In genomic region chr1:23958810-23959460, GRCh38 we compare ENCODE assay signal across 8 cellular contexts. TPM values are rescaled to one million over a fixed set of nuclear protein-coding genes. Genes with fewer than 3 reads are reported as not detected.
A peak's percentile ranks its signal among the peaks of the same experiment; 100 is the strongest.
DNase-seq lines count a peak whose midpoint lies in the region; TF ChIP-seq lines count a peak whose summit lies in the region.

No MANE protein-coding gene starts in this region.

- no peaks in the 10 kb centered on the region for H3K27me3 ChIP-seq in tibial artery

- H3K4me1 ChIP-seq in tibial artery: peaks cover 0 to 26% (median 3%) of the 10 kb centered on the region in 4 donors

- CTCF ChIA-PET in activated naive CD4-positive, alpha-beta T cell treated with anti-CD3 and anti-CD28 coated beads, Interleukin-2, amount 10 ng/mL, durations not matched to agents 7 days and 5 days (lab: Charles Lee): interaction anchor here (0.6 to 0.7 kb wide), 2 partner anchors 23 to 69 kb away, joined by 3 read pairs; no protein-coding TSS in a partner anchor

- H3K9me3 ChIP-seq in tibial artery: no peaks in the 10 kb centered on the region

- peaks cover 5 to 10% (median 5%) of the 10 kb centered on the region in 3 donors for H3K36me3 ChIP-seq in tibial artery

- H3K4me1 Mint-ChIP-seq in HFFc6 (ENCODE audit: low read depth) (peaks cover 63% of the 10 kb centered on the region), osteocyte (ENCODE audit: unreplicated experiment) (peaks cover 34% of the 10 kb centered on the region)
- H3K4me1 Mint-ChIP-seq in activated naive CD4-positive, alpha-beta T cell treated with anti-CD3 and anti-CD28 coated beads, Interleukin-2, amount 10 ng/mL, durations not matched to agents 7 days and 5 days: peaks cover 72% of the 10 kb centered on the region

- DNase-seq in HFFc6 (peak; percentile 88), NAMALWA (ENCODE audit: low spot score) (peak; percentile 98), SK-MEL-5 (ENCODE audit: low read depth, low spot score) (peak; percentile 93), glomerular visceral epithelial cell (ENCODE audit: extremely low spot score) (peak; percentile 94), osteocyte (ENCODE audit: extremely low spot score, unreplicated experiment) (peak; percentile 89), tibial artery (peak; percentile 92 to 93)
- DNase-seq in activated naive CD4-positive, alpha-beta T cell treated with anti-CD3 and anti-CD28 coated beads, Interleukin-2, amount 10 ng/mL, durations not matched to agents 7 days and 5 days: peak; percentile 96

- H3K36me3 Mint-ChIP-seq in HFFc6 (ENCODE audit: low read depth) (peaks cover 31% of the 10 kb centered on the region), osteocyte (ENCODE audit: unreplicated experiment) (peaks cover 25% of the 10 kb centered on the region)
- peaks cover 38% of the 10 kb centered on the region for H3K36me3 Mint-ChIP-seq in activated naive CD4-positive, alpha-beta T cell treated with anti-CD3 and anti-CD28 coated beads, Interleukin-2, amount 10 ng/mL, durations not matched to agents 7 days and 5 days

- H3K27me3 Mint-ChIP-seq in HFFc6 (ENCODE audit: insufficient read depth): peaks cover 4% of the 10 kb centered on the region; the same call in 1 of the 2 replicates
- H3K27me3 Mint-ChIP-seq in activated naive CD4-positive, alpha-beta T cell treated with anti-CD3 and anti-CD28 coated beads, Interleukin-2, amount 10 ng/mL, durations not matched to agents 7 days and 5 days: no peaks in the 10 kb centered on the region
- no peaks in the 10 kb centered on the region for H3K27me3 Mint-ChIP-seq in osteocyte (ENCODE audit: unreplicated experiment)

- H3K4me3 Mint-ChIP-seq in HFFc6: peak overlapping the region; percentile 99
- peak overlapping the region; percentile 96 for H3K4me3 Mint-ChIP-seq in activated naive CD4-positive, alpha-beta T cell treated with anti-CD3 and anti-CD28 coated beads, Interleukin-2, amount 10 ng/mL, durations not matched to agents 7 days and 5 days
- peak overlapping the region; percentile 99 for H3K4me3 Mint-ChIP-seq in osteocyte (ENCODE audit: unreplicated experiment)

- intact Hi-C loops in tibial artery (cut with DNase I; ENCODE audit: low total_unique reads): loop anchor here (5.0 kb wide), 1 partner anchor 63 kb away; no protein-coding TSS in a partner anchor

- H3K4me3 ChIP-seq in GM08714 (ENCODE audit: low read length): peak overlapping the region; percentile 71; the same call in 1 of the 2 replicates
- H3K4me3 ChIP-seq in tibial artery: peak overlapping the region; percentile 71 to 81

- H3K27ac ChIP-seq in tibial artery: peak overlapping the region; percentile 95 to 99

- H3K9me3 Mint-ChIP-seq in HFFc6 (no peaks in the 10 kb centered on the region), osteocyte (ENCODE audit: unreplicated experiment) (no peaks in the 10 kb centered on the region)
- H3K9me3 Mint-ChIP-seq in activated naive CD4-positive, alpha-beta T cell treated with anti-CD3 and anti-CD28 coated beads, Interleukin-2, amount 10 ng/mL, durations not matched to agents 7 days and 5 days: no peaks in the 10 kb centered on the region

- TF ChIP-seq CTCF in HFFc6 (IDR thresholded peaks at IDR 0.05) (peak; percentile 17), osteocyte (IDR thresholded peaks at IDR 0.05) (peak; percentile 59), tibial artery (IDR thresholded peaks at IDR 0.05) (peak; percentile 32 to 46)

- in situ Hi-C loops in SK-MEL-5 (cut with HindIII; ENCODE audit: low pct_unique_long_range_greater_than_20kb, low sequenced_read_pairs): no loop called here

- peak overlapping the region; percentile 100 for H3K27ac Mint-ChIP-seq in HFFc6
- H3K27ac Mint-ChIP-seq in activated naive CD4-positive, alpha-beta T cell treated with anti-CD3 and anti-CD28 coated beads, Interleukin-2, amount 10 ng/mL, durations not matched to agents 7 days and 5 days: peak overlapping the region; percentile 100
- H3K27ac Mint-ChIP-seq in osteocyte (ENCODE audit: unreplicated experiment): peak overlapping the region; percentile 100

RNA-seq across cellular contexts. Expression of gene PNRC2, which starts 0.7 kb away (rescaled TPM):
- total RNA-seq in HFFc6 (2021; fragmentation: NEBNext Ultra II Directional; extraction: Animal tissue kit (Norgen Biotek cat#: 25700)): 10 to 100 TPM; 59.5 to 76.4 (median 64.0) TPM
- 60.9 and 67.7 TPM in 2 replicates for total RNA-seq in SK-MEL-5 (2014; rRNA removed; shearing (Covaris generic))
- polyA plus RNA-seq in SK-MEL-5 (2015; cell fraction: cytosol; rRNA removed): 53.1 and 77.2 TPM in 2 replicates
- polyA plus RNA-seq in SK-MEL-5 (2015; cell fraction: nucleus; rRNA removed): 74.5 and 105 TPM in 2 replicates
- 58.9 and 63.7 TPM in 2 replicates for total RNA-seq in osteocyte

RNA-seq across cellular contexts. Expression of gene SRSF10, which starts 21.2 kb away (rescaled TPM):
- 100 to 1,000 TPM in 1 of 6 experiments, 10 to 100 TPM in 5; 84.5 to 100 (median 94.8) TPM for total RNA-seq in HFFc6 (2021; fragmentation: NEBNext Ultra II Directional; extraction: Animal tissue kit (Norgen Biotek cat#: 25700))
- total RNA-seq in SK-MEL-5 (2014; rRNA removed; shearing (Covaris generic)): 80.4 and 87.1 TPM in 2 replicates
- polyA plus RNA-seq in SK-MEL-5 (2015; cell fraction: cytosol; rRNA removed): 83.5 and 90.8 TPM in 2 replicates
- polyA plus RNA-seq in SK-MEL-5 (2015; cell fraction: nucleus; rRNA removed): 379 and 408 TPM in 2 replicates
- total RNA-seq in osteocyte: 87.0 and 93.3 TPM in 2 replicates

RNA-seq across cellular contexts. Expression of gene CNR2, which starts 45.8 kb away (rescaled TPM):
- not detected for total RNA-seq in HFFc6 (2021; fragmentation: NEBNext Ultra II Directional; extraction: Animal tissue kit (Norgen Biotek cat#: 25700))
- not detected in 2 replicates for total RNA-seq in SK-MEL-5 (2014; rRNA removed; shearing (Covaris generic))
- 0.04 TPM in 1 of 2 replicates, not detected in the other for polyA plus RNA-seq in SK-MEL-5 (2015; cell fraction: cytosol; rRNA removed)
- polyA plus RNA-seq in SK-MEL-5 (2015; cell fraction: nucleus; rRNA removed): not detected in 2 replicates
- not detected in 2 replicates for total RNA-seq in osteocyte

Comparison
In these comparisons a context has a peak if more than half of its experiments do, and no peak if none do; other contexts are left out.
1. Peak in every context shown above with its lines: DNase-seq, H3K4me3 ChIP-seq and H3K27ac ChIP-seq.